ENCODE assay signal across 2 cellular contexts in genomic region chr3:172040078-172040975, GRCh38.
TF ChIP-seq lines count a peak whose summit lies in the region.

No MANE protein-coding gene starts in this region.

TF ChIP-seq in IMR-90, 13 proteins besides CTCF, POLR2A, EP300 and RAD21 (continued from another document):
- no peak for TF ChIP-seq USF2 (IDR thresholded peaks at IDR 0.05; ENCODE audit: low read depth, low read length)

TF ChIP-seq in SK-N-SH treated with all-trans-retinoic acid at 6 μM for 48 hours, 23 proteins besides CTCF, POLR2A, EP300 and RAD21 (continued from another document):
- TF ChIP-seq CREB5 (CRISPR knock-in tag; IDR thresholded peaks at IDR 0.05; ENCODE audit: low read depth), result no peak
- TF ChIP-seq PATZ1 (CRISPR knock-in tag; IDR thresholded peaks at IDR 0.05; ENCODE audit: borderline replicate concordance), result peak; percentile 78
